8 cellular contexts compared by ENCODE assay signal in the genomic region with DNA sequence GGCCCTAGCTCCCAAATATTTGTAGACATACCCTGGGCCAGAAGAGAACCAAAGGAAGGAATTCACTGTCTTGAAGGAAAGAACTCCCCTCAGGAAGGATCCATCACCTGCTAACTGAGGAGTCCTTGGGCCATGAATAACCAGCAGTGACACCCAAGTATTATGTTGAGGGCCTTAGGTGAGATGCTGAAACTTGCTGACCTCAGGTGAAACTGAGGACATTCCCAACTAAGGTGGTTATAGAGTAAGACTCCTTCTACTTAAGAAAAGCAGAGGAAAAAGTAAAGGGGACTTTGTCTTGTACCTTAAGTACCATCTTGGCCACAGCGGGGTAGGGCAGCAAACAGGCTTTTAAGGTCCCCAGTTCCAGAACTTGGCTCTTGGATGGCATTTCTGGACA.
"Had no signal": no experiment of that assay in that cellular context is flagged by ENCODE, and none has a peak within 500 bp of the region (broad histone marks: within the 10 kb centered on the region; RNA-seq: fewer than 3 reads in every experiment).

No MANE protein-coding gene starts in this region.

- ATAC-seq: GM12878 had no signal

- H3K4me3 ChIP-seq: GM12878 had no signal

- DNase-seq: GDM1, GF-D8 had no signal

- FAIRE-seq: G401.6, GM12878, GM12891, GM12892, GM18507, GM19239 had no signal
